In genomic region chr22:25051983-25052710, GRCh38 we compare ENCODE assay signal across 15 cellular contexts.
A peak's percentile ranks its signal among the peaks of the same experiment; 100 is the strongest.
DNase-seq lines count a peak whose midpoint lies in the region; ATAC-seq and TF ChIP-seq lines count a peak whose summit lies in the region.
"Had no signal": no experiment of that assay in that cellular context is flagged by ENCODE, and none has a peak within 500 bp of the region (broad histone marks: within the 10 kb centered on the region; RNA-seq: fewer than 3 reads in every experiment).

No MANE protein-coding gene starts in this region.

- 57 to 65% (median 61%) methylated on average over 9 of the region's 9 CpGs for WGBS in stomach, 5 donors

- TF ChIP-seq POLR2A in stomach (IDR thresholded peaks at IDR 0.05), result no peak

- H3K36me3 Mint-ChIP-seq in activated CD4-positive, alpha-beta memory T cell treated with anti-CD3 and anti-CD28 coated beads for 36 hours, result peaks cover 10% of the 10 kb centered on the region

- no peak for TF ChIP-seq EP300 in stomach (IDR thresholded peaks at IDR 0.05)

- peak; percentile 68 for DNase-seq in NCI-H2107 treated with DMSO at 0.1 percent for 48 hours (lab: John Stamatoyannopoulos, UW; ENCODE audit: unreplicated experiment)
- no peak for DNase-seq in NCI-H2107 (lab: John Stamatoyannopoulos, UW)
- DNase-seq in NCI-H774 (lab: John Stamatoyannopoulos, UW), result peak; percentile 1
- peak; percentile 70 for DNase-seq in left ventricle myocardium superior
- peak; percentile 72 for DNase-seq in stomach
- no peak for DNase-seq in NCI-H1417 treated with DMSO at 0.1 percent for 48 hours (lab: John Stamatoyannopoulos, UW)
- DNase-seq in activated CD4-positive, alpha-beta memory T cell treated with anti-CD3 and anti-CD28 coated beads for 36 hours, result no peak
- DNase-seq: activated T-cell treated with anti-CD3 and anti-CD28 coated beads, Interleukin-2, amount 50 U/mL, for 1 hour; Caco-2; cerebellar nuclear complex; SW 1271 had no signal

- peaks cover 6% of the 10 kb centered on the region for H3K27me3 Mint-ChIP-seq in activated CD4-positive, alpha-beta memory T cell treated with anti-CD3 and anti-CD28 coated beads for 36 hours

- TF ChIP-seq CTCF in stomach (IDR thresholded peaks at IDR 0.05), result no peak

- H3K4me3 ChIP-seq in stomach, result no peak overlapping the region
- H3K4me3 ChIP-seq: A549 had no signal

- peak overlapping the region in 1 of 5 donors; percentile 2 for H3K27ac ChIP-seq in stomach
- H3K27ac ChIP-seq: A549 had no signal

- intact Hi-C loops in left ventricle myocardium superior (cut with micrococcal nuclease) (no loop called here), stomach (cut with DNase I; ENCODE audit: low total_unique reads) (loop anchor here (5.0 kb wide), 1 partner anchor 115 kb away; no protein-coding TSS in a partner anchor)
- intact Hi-C loops in activated CD4-positive, alpha-beta memory T cell treated with anti-CD3 and anti-CD28 coated beads for 36 hours (cut with micrococcal nuclease), result loop anchor here (10.0 kb wide), 1 partner anchor 247 kb away; the partner anchor contains the start of gene SGSM1

- H3K9me3 ChIP-seq in stomach, result peaks cover 0 to 11% (median 4%) of the 10 kb centered on the region in 4 donors

- no peak overlapping the region for H3K4me3 Mint-ChIP-seq in activated CD4-positive, alpha-beta memory T cell treated with anti-CD3 and anti-CD28 coated beads for 36 hours
- H3K4me3 Mint-ChIP-seq: neural crest cell had no signal

- POLR2A ChIA-PET in activated CD4-positive, alpha-beta memory T cell treated with anti-CD3 and anti-CD28 coated beads for 36 hours (lab: Charles Lee), result no interaction called here

- no peak overlapping the region for H3K27ac Mint-ChIP-seq in activated CD4-positive, alpha-beta memory T cell treated with anti-CD3 and anti-CD28 coated beads for 36 hours

- peaks cover 14% of the 10 kb centered on the region for H3K9me3 Mint-ChIP-seq in activated CD4-positive, alpha-beta memory T cell treated with anti-CD3 and anti-CD28 coated beads for 36 hours
- H3K9me3 Mint-ChIP-seq: neural crest cell had no signal

- H3K4me1 Mint-ChIP-seq in activated CD4-positive, alpha-beta memory T cell treated with anti-CD3 and anti-CD28 coated beads for 36 hours (ENCODE audit: low read depth), result peaks cover 23% of the 10 kb centered on the region

- peaks cover 0 to 18% (median 16%) of the 10 kb centered on the region in 4 donors for H3K36me3 ChIP-seq in stomach

- peaks cover 0 to 10% (median 3%) of the 10 kb centered on the region in 4 donors for H3K4me1 ChIP-seq in stomach

- H3K27me3 ChIP-seq in stomach, result no peaks in the 10 kb centered on the region

- ATAC-seq in left ventricle myocardium superior (peak; percentile 83), HG03095 (IDR thresholded peaks at IDR 0.05; ENCODE audit: unreplicated experiment) (no peak)
- ATAC-seq: A549; activated CD4-positive, CD25-positive, alpha-beta regulatory T cell treated with anti-CD3 and anti-CD28 coated beads, Interleukin-2, amount 50 U/mL, for 24 hours had no signal

- CTCF ChIA-PET in activated CD4-positive, alpha-beta memory T cell treated with anti-CD3 and anti-CD28 coated beads for 36 hours (lab: Charles Lee), result interaction anchor here (1.6 to 11.4 kb wide), 6 partner anchors 8 to 150 kb away, joined by 5 to 210 read pairs (median 24); partner anchors contain the start of gene LHFPL7

Comparison
In these comparisons a context has a peak if more than half of its experiments do, and no peak if none do; other contexts are left out.
1. DNase-seq: peak in NCI-H2107 treated with DMSO at 0.1 percent for 48 hours (single experiment), NCI-H774 (single experiment), left ventricle myocardium superior (single experiment) and stomach (single experiment); none in NCI-H2107 (single experiment), NCI-H1417 treated with DMSO at 0.1 percent for 48 hours (single experiment) and activated CD4-positive, alpha-beta memory T cell treated with anti-CD3 and anti-CD28 coated beads for 36 hours (single experiment).